Comparison of ENCODE assay signal across 21 cellular contexts in the genomic region with DNA sequence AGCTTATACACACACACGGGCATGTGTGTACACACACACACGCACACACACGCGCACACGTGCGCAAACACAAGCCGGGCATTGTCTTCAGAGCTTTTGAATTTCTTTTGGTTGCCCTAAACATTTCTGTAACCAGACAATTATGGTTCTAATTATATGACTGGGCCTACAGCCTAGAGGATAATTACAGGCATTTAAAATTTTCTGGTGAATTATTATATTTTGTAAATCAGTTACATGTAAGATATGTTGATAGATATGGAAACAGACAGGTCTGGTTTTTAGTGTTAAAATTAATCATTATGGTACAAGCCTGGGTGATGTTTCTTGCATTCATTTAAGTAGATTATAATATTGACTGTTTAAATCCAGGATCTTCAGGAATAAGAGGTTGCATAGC.
"Had no signal": no experiment of that assay in that cellular context is flagged by ENCODE, and none has a peak within 500 bp of the region (broad histone marks: within the 10 kb centered on the region; RNA-seq: fewer than 3 reads in every experiment).

No MANE protein-coding gene starts in this region.

- H3K27me3 ChIP-seq: heart left ventricle, right lobe of liver, tibial artery, upper lobe of left lung, uterus had no signal

- H3K36me3 ChIP-seq: heart left ventricle, right lobe of liver, tibial artery, upper lobe of left lung, uterus had no signal

- H3K4me3 Mint-ChIP-seq: endodermal cell; naive B cell; nephron progenitor cell; stimulated activated effector memory CD8-positive, alpha-beta T cell treated with anti-CD3 and anti-CD28 coated beads, Interleukin-12 subunit alpha, Interleukin-12 subunit beta, amount 100 ng/mL, for 72 hours had no signal

- H3K4me3 ChIP-seq: heart left ventricle, psoas muscle, right lobe of liver, tibial artery, upper lobe of left lung, uterus had no signal

- H3K4me1 ChIP-seq: parathyroid adenoma, psoas muscle, right lobe of liver, tibial artery, upper lobe of left lung, uterus had no signal

- H3K27ac ChIP-seq: heart left ventricle, parathyroid adenoma, psoas muscle, right lobe of liver, tibial artery, upper lobe of left lung, uterus had no signal

- H3K27me3 Mint-ChIP-seq: naive B cell had no signal

- H3K36me3 Mint-ChIP-seq: naive B cell; stimulated activated effector memory CD8-positive, alpha-beta T cell treated with anti-CD3 and anti-CD28 coated beads, Interleukin-12 subunit alpha, Interleukin-12 subunit beta, amount 100 ng/mL, for 72 hours had no signal

- H3K4me1 Mint-ChIP-seq: naive B cell; stimulated activated effector memory CD8-positive, alpha-beta T cell treated with anti-CD3 and anti-CD28 coated beads, Interleukin-12 subunit alpha, Interleukin-12 subunit beta, amount 100 ng/mL, for 72 hours had no signal

- DNase-seq: effector CD4-positive, alpha-beta T cell; endodermal cell; erythroblast; foreskin melanocyte; heart left ventricle; hippocampal formation; left colon; mesendoderm; naive B cell; nephron progenitor cell; psoas muscle; retina; right lobe of liver; stimulated activated CD4-positive, alpha-beta T cell treated with anti-CD3 and anti-CD28 coated beads, Interleukin-4, amount 100 ng/mL, for 1 hour; stimulated activated CD8-positive, alpha-beta memory T cell treated with anti-CD3 and anti-CD28 coated beads, Interleukin-4, amount 100 ng/mL, for 48 hours; stimulated activated naive CD8-positive, alpha-beta T cell treated with anti-CD3 and anti-CD28 coated beads, Interleukin-15, Interleukin-2, amounts not matched to agents 100 U/mL and 50 U/mL, for 24 hours; tibial artery; uterus had no signal

- ATAC-seq: heart left ventricle; left colon; psoas muscle; right lobe of liver; stimulated activated effector memory CD8-positive, alpha-beta T cell treated with anti-CD3 and anti-CD28 coated beads, Interleukin-12 subunit alpha, Interleukin-12 subunit beta, amount 100 ng/mL, for 72 hours; stimulated activated naive CD8-positive, alpha-beta T cell treated with anti-CD3 and anti-CD28 coated beads, Interleukin-15, Interleukin-2, amounts not matched to agents 100 U/mL and 50 U/mL, for 24 hours had no signal

- H3K9me3 ChIP-seq: psoas muscle, right lobe of liver, tibial artery, uterus had no signal

- H3K27ac Mint-ChIP-seq: endodermal cell; nephron progenitor cell; stimulated activated effector memory CD8-positive, alpha-beta T cell treated with anti-CD3 and anti-CD28 coated beads, Interleukin-12 subunit alpha, Interleukin-12 subunit beta, amount 100 ng/mL, for 72 hours had no signal
